In genomic region chr12:55830601-55831406, GRCh38 we compare ENCODE assay signal across 7 cellular contexts. TPM values are rescaled to one million over a fixed set of nuclear protein-coding genes. Genes with fewer than 3 reads are reported as not detected.
DNase-seq lines count a peak whose midpoint lies in the region; ATAC-seq and TF ChIP-seq lines count a peak whose summit lies in the region.

No MANE protein-coding gene starts in this region.

- peak overlapping the region; percentile 90 for H3K9ac ChIP-seq in mucosa of stomach (ENCODE audit: low read length)

- H3K27ac ChIP-seq in esophagus squamous epithelium = peak overlapping the region; percentile 93 to 98 (median 96)

- ATAC-seq in stimulated activated naive CD8-positive, alpha-beta T cell treated with anti-CD3 and anti-CD28 coated beads, Interleukin-15, amount 100 ng/mL, for 72 hours = peak; percentile 39
- ATAC-seq in GM19351 (IDR thresholded peaks at IDR 0.05; ENCODE audit: unreplicated experiment) = no peak

- H3K4me1 ChIP-seq in esophagus squamous epithelium (peaks cover 30 to 66% (median 36%) of the 10 kb centered on the region in 3 donors), mucosa of stomach (ENCODE audit: control insufficient read depth, insufficient read depth, low read length) (peaks cover 37% of the 10 kb centered on the region)

- peak overlapping the region; percentile 98 to 100 for H3K4me3 Mint-ChIP-seq in stimulated activated naive CD8-positive, alpha-beta T cell treated with anti-CD3 and anti-CD28 coated beads, Interleukin-15, amount 100 ng/mL, for 72 hours

- peak in 2 of 4 donors; percentile 36 to 68 for TF ChIP-seq POLR2A in esophagus squamous epithelium (IDR thresholded peaks at IDR 0.05)

- TF ChIP-seq CTCF in esophagus squamous epithelium (IDR thresholded peaks at IDR 0.05) = no peak

- H3K4me3 ChIP-seq in esophagus squamous epithelium = peak overlapping the region; percentile 75 to 99 (median 94)
- peak overlapping the region; percentile 87 for H3K4me3 ChIP-seq in mucosa of stomach (ENCODE audit: low read length)

- H3K9me3 Mint-ChIP-seq in stimulated activated naive CD8-positive, alpha-beta T cell treated with anti-CD3 and anti-CD28 coated beads, Interleukin-15, amount 100 ng/mL, for 72 hours = no peaks in the 10 kb centered on the region

- intact Hi-C loops in esophagus squamous epithelium (cut with DNase I) = no loop called here

- no peaks in the 10 kb centered on the region for H3K9me3 ChIP-seq in esophagus squamous epithelium
- H3K9me3 ChIP-seq in mucosa of stomach (ENCODE audit: control insufficient read depth, low read length) = no peaks in the 10 kb centered on the region

- H3K27me3 Mint-ChIP-seq in stimulated activated naive CD8-positive, alpha-beta T cell treated with anti-CD3 and anti-CD28 coated beads, Interleukin-15, amount 100 ng/mL, for 72 hours = no peaks in the 10 kb centered on the region

- 8 to 18% methylated on average over 5 to 8 of the region's 23 CpGs for WGBS in esophagus squamous epithelium, 2 donors

- peaks cover 56% of the 10 kb centered on the region for H3K4me1 Mint-ChIP-seq in stimulated activated naive CD8-positive, alpha-beta T cell treated with anti-CD3 and anti-CD28 coated beads, Interleukin-15, amount 100 ng/mL, for 72 hours

- H3K36me3 ChIP-seq in esophagus squamous epithelium = peaks cover 0 to 4% (median 0%) of the 10 kb centered on the region in 3 donors
- H3K36me3 ChIP-seq in mucosa of stomach (ENCODE audit: control insufficient read depth, insufficient read depth, low read length) = no peaks in the 10 kb centered on the region

- DNase-seq in GM19238 (ENCODE audit: insufficient read length, low spot score) (peak; percentile 46), NCI-H69 (lab: John Stamatoyannopoulos, UW) (peak; percentile 86), esophagus squamous epithelium (lab: John Stamatoyannopoulos, UW) (no peak)
- DNase-seq in activated T-cell treated with anti-CD3 and anti-CD28 coated beads, Interleukin-2, amount 50 U/mL, for 48 hours = peak; percentile 66 to 68
- peak; percentile 62 to 67 for DNase-seq in stimulated activated naive CD8-positive, alpha-beta T cell treated with anti-CD3 and anti-CD28 coated beads, Interleukin-15, amount 100 ng/mL, for 72 hours

- H3K27me3 ChIP-seq in esophagus squamous epithelium (no peaks in the 10 kb centered on the region), mucosa of stomach (ENCODE audit: control insufficient read depth, insufficient read depth, low read length) (no peaks in the 10 kb centered on the region)

- H3K27ac Mint-ChIP-seq in stimulated activated naive CD8-positive, alpha-beta T cell treated with anti-CD3 and anti-CD28 coated beads, Interleukin-15, amount 100 ng/mL, for 72 hours = peak overlapping the region; percentile 97

RNA-seq across cellular contexts. Expression of gene DNAJC14, which starts 1.4 kb away (rescaled TPM):
- 10 to 100 TPM; 15.3 to 30.2 (median 19.9) TPM for total RNA-seq in esophagus squamous epithelium

RNA-seq across cellular contexts. Expression of gene MMP19, which starts 11.9 kb away (rescaled TPM):
- total RNA-seq in esophagus squamous epithelium = 1 to 10 TPM; 1.5 to 3.1 (median 1.8) TPM

RNA-seq across cellular contexts. Expression of gene ORMDL2, which starts 13.0 kb away (rescaled TPM):
- total RNA-seq in esophagus squamous epithelium = 10 to 100 TPM; 29.9 to 31.9 (median 31.1) TPM

RNA-seq across cellular contexts. Expression of gene SARNP, which starts 13.3 kb away (rescaled TPM):
- 10 to 100 TPM; 22.6 to 60.1 (median 53.7) TPM for total RNA-seq in esophagus squamous epithelium
